In the genomic region with DNA sequence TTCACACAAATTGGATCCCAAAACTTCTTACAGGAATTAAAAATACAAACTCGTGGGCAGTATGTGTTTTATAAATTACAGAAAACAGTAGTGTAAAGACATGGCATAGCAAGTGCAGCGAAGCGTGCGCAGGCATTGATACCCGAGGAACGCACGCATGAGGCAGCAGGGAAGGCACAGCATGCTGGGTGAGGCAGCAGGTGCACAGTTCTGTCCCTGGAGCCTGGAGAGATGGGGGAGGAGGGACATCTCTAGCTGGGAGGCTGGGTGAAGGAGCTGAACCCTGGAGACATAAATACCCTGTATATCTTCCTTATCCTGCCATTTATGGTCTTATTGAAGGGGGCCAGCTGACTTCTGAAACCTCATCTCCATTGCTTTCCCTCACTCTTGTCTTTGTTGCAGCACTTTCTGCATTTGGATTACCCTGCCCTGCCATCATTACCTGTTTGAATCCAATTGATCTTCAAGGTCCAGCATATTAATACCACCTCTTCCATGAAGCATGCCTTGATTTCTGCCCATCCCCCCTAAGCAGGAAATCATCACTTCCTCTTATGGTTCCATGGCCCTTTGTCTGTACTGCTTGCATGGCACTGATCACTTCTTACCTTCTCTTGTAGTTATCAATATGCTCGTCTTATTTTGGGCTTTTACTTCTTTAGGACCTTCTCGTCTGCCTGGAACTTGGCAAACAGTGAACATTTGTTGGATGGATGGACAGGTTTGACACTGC, we compare ENCODE assay signal across 15 cellular contexts. TPM values are rescaled to one million over a fixed set of nuclear protein-coding genes. Genes with fewer than 3 reads are reported as not detected.
DNase-seq lines count a peak whose midpoint lies in the region; ATAC-seq and TF ChIP-seq lines count a peak whose summit lies in the region.
"Had no signal": no experiment of that assay in that cellular context is flagged by ENCODE, and none has a peak within 500 bp of the region (broad histone marks: within the 10 kb centered on the region; RNA-seq: fewer than 3 reads in every experiment).

No MANE protein-coding gene starts in this region.

- no peak overlapping the region for H3K4me3 ChIP-seq in ascending aorta
- H3K4me3 ChIP-seq: dorsolateral prefrontal cortex, skin epidermis had no signal

- no peaks in the 10 kb centered on the region for H3K9me3 ChIP-seq in ascending aorta

- no peaks in the 10 kb centered on the region for H3K27me3 ChIP-seq in ascending aorta
- H3K27me3 ChIP-seq: dorsolateral prefrontal cortex had no signal

- peak overlapping the region; percentile 49 to 66 for H3K27ac ChIP-seq in ascending aorta
- H3K27ac ChIP-seq: dorsolateral prefrontal cortex, skin epidermis, WERI-Rb-1 had no signal

- peak; percentile 36 for DNase-seq in NCI-H1436 (lab: John Stamatoyannopoulos, UW)
- DNase-seq in NCI-H1436 treated with DMSO at 0.1 percent for 48 hours (lab: John Stamatoyannopoulos, UW): no peak
- DNase-seq in NCI-H187 (lab: John Stamatoyannopoulos, UW): peak; percentile 17 to 61
- DNase-seq in ascending aorta (ENCODE audit: low spot score in 2 of 2): peak in 1 of 2 donors; percentile 43
- DNase-seq in retina: peak; percentile 56
- DNase-seq in NCI-H1105 treated with DMSO at 0.1 percent for 48 hours (lab: John Stamatoyannopoulos, UW): no peak
- DNase-seq: DMS 273 treated with DMSO at 0.1 percent for 48 hours, dorsolateral prefrontal cortex, foreskin fibroblast, islet precursor cell, natural killer cell, WERI-Rb-1 had no signal

- ATAC-seq in GM21360 (IDR thresholded peaks at IDR 0.05; ENCODE audit: unreplicated experiment) (no peak), HG02642 (IDR thresholded peaks at IDR 0.05; ENCODE audit: poor library complexity, unreplicated experiment) (no peak)
- ATAC-seq: natural killer cell had no signal

- intact Hi-C loops in ascending aorta (cut with DNase I): no loop called here

- peaks cover 0 to 6% of the 10 kb centered on the region in 2 donors for H3K36me3 ChIP-seq in ascending aorta
- H3K36me3 ChIP-seq: WERI-Rb-1 had no signal

- TF ChIP-seq CTCF in ascending aorta (IDR thresholded peaks at IDR 0.05): no peak

- peaks cover 4 to 68% of the 10 kb centered on the region in 2 donors for H3K4me1 ChIP-seq in ascending aorta

RNA-seq across cellular contexts. Expression of a gene that starts 20.5 kb away (rescaled TPM):
- total RNA-seq in ascending aorta: 1,791 TPM

Comparison
In these comparisons a context has a peak if more than half of its experiments do, and no peak if none do; other contexts are left out.
1. DNase-seq: peak in NCI-H1436 (single experiment), NCI-H187 (2 of 2) and retina (single experiment); none in NCI-H1436 treated with DMSO at 0.1 percent for 48 hours (single experiment) and NCI-H1105 treated with DMSO at 0.1 percent for 48 hours (single experiment).